In the genomic region with DNA sequence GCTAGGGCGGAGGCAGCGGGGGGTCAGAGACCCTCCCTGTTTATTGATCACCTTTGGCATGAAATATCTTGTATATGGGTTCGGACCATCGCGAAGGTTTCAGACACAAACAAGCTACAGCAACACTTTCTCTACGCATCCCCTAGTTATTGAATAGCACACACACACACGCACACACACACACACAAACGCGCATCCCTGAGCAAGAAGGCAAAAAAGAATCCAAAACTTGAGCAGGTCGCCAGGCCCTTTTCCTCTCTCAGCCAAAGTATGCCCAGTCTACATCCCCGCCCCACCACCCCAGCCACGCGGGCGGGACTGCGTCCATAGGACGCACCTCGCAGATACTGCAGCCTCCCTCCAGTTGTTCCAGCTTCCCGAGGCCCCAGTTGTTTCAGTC, we compare ENCODE assay signal across 17 cellular contexts. TPM values are rescaled to one million over a fixed set of nuclear protein-coding genes. Genes with fewer than 3 reads are reported as not detected.
"Had no signal": no experiment of that assay in that cellular context is flagged by ENCODE, and none has a peak within 500 bp of the region (broad histone marks: within the 10 kb centered on the region; RNA-seq: fewer than 3 reads in every experiment).

No MANE protein-coding gene starts in this region.

- ATAC-seq: gastroesophageal sphincter; left lobe of liver; mucosa of descending colon; naive thymus-derived CD8-positive, alpha-beta T cell; pancreas; right lobe of liver; upper lobe of right lung had no signal

- DNase-seq: effector memory CD4-positive, alpha-beta T cell; esophagus squamous epithelium; foreskin fibroblast; mammary epithelial cell; mucosa of descending colon; naive thymus-derived CD8-positive, alpha-beta T cell; occipital lobe; pancreas; right lobe of liver; stimulated activated CD4-positive, alpha-beta T cell treated with anti-CD3 and anti-CD28 coated beads, Interleukin-4, amount 100 ng/mL, for 1 hour; stimulated activated CD8-positive, alpha-beta memory T cell treated with anti-CD3 and anti-CD28 coated beads, Interleukin-4, amount 100 ng/mL, for 48 hours; tibial artery; upper lobe of right lung had no signal

- H3K4me3 ChIP-seq: esophagus squamous epithelium, gastroesophageal sphincter, mucosa of descending colon, pancreas, right lobe of liver, tibial artery, upper lobe of right lung had no signal

- H3K9me3 ChIP-seq: esophagus squamous epithelium, mucosa of descending colon, pancreas, right lobe of liver, tibial artery, upper lobe of right lung had no signal

- H3K4me1 ChIP-seq: esophagus squamous epithelium, pancreas, right lobe of liver, tibial artery, upper lobe of right lung had no signal

- H3K36me3 ChIP-seq: esophagus squamous epithelium, gastroesophageal sphincter, pancreas, right lobe of liver, tibial artery, upper lobe of right lung had no signal

- H3K27ac ChIP-seq: epithelial cell of prostate, esophagus squamous epithelium, gastroesophageal sphincter, pancreas, right lobe of liver, tibial artery, upper lobe of right lung had no signal

RNA-seq across cellular contexts. Expression of a gene that starts 16.0 kb away (rescaled TPM):
- total RNA-seq: esophagus squamous epithelium; left lobe of liver; mammary epithelial cell; mucosa of descending colon; naive thymus-derived CD8-positive, alpha-beta T cell; upper lobe of right lung had no signal
- polyA plus RNA-seq: mammary epithelial cell; naive thymus-derived CD8-positive, alpha-beta T cell; neural cell had no signal
